Comparison of ENCODE assay signal across 22 cellular contexts in genomic region chr7:158374586-158374985, GRCh38.
DNase-seq lines count a peak whose midpoint lies in the region; TF ChIP-seq lines count a peak whose summit lies in the region.
"Had no signal": no experiment of that assay in that cellular context is flagged by ENCODE, and none has a peak within 500 bp of the region (broad histone marks: within the 10 kb centered on the region; RNA-seq: fewer than 3 reads in every experiment).

No MANE protein-coding gene starts in this region.

- POLR2A ChIA-PET in RWPE1 (lab: Yijun Ruan, JAX; ENCODE audit: low non-redundant PET): no interaction called here

- H3K27ac ChIP-seq in RWPE1: peak overlapping the region; percentile 44
- H3K27ac ChIP-seq in mammary epithelial cell (ENCODE audit: insufficient read depth, low read depth, low read length): no peak overlapping the region
- H3K27ac ChIP-seq in vagina: no peak overlapping the region
- H3K27ac ChIP-seq: BLaER1, thyroid gland, uterus had no signal

- TF ChIP-seq CTCF in RWPE1 (conservative IDR thresholded peaks at IDR 0.05; ENCODE audit: low read depth) (no peak), mammary epithelial cell (conservative IDR thresholded peaks at IDR 0.05 in 1 of 2, IDR thresholded peaks at IDR 0.05 in 1 of 2; ENCODE audit: extremely low read depth in 1 of 2, insufficient read depth in 1 of 2, low read depth in 1 of 2, low read length in 2 of 2) (no peak), vagina (IDR thresholded peaks at IDR 0.05) (no peak)

- no peaks in the 10 kb centered on the region for H3K27me3 ChIP-seq in mammary epithelial cell (ENCODE audit: insufficient read depth, low read length)
- no peaks in the 10 kb centered on the region for H3K27me3 ChIP-seq in vagina
- H3K27me3 ChIP-seq: BLaER1, thyroid gland, uterus had no signal

- H3K36me3 ChIP-seq in mammary epithelial cell (ENCODE audit: insufficient read depth, low read length) (no peaks in the 10 kb centered on the region), vagina (no peaks in the 10 kb centered on the region)
- H3K36me3 ChIP-seq: BLaER1, thyroid gland, uterus had no signal

- no peak overlapping the region for H3K4me2 ChIP-seq in mammary epithelial cell (ENCODE audit: insufficient read depth, low read depth, low read length)
- H3K4me2 ChIP-seq: BLaER1 had no signal

- dilution Hi-C loops in mammary epithelial cell (cut with HindIII; ENCODE audit: low sequenced_read_pairs): no loop called here

- DNase-seq in HT1080 (ENCODE audit: low read depth): peak; percentile 63
- DNase-seq in RWPE1 (ENCODE audit: low spot score): no peak
- DNase-seq in mammary epithelial cell: peak; percentile 3
- DNase-seq in posterior vena cava (ENCODE audit: low spot score): peak; percentile 41
- no peak for DNase-seq in C1 segment of cervical spinal cord (lab: John Stamatoyannopoulos, UW)
- DNase-seq in activated T-cell treated with anti-CD3 and anti-CD28 coated beads, Interleukin-2, amount 50 U/mL, for 48 hours: no peak
- DNase-seq in vagina (ENCODE audit: extremely low spot score in 2 of 2): no peak
- DNase-seq: activated CD4-positive, alpha-beta T cell treated with anti-CD3 and anti-CD28 coated beads, Interleukin-2, amount 10 ng/mL, durations not matched to agents 7 days and 5 days; activated naive CD4-positive, alpha-beta T cell; activated T-cell treated with anti-CD3 and anti-CD28 coated beads, Interleukin-2, amount 50 U/mL, for 24 hours; head of caudate nucleus; kidney; left ventricle myocardium superior; NCI-H2029; NCI-H2227 treated with DMSO at 0.1 percent for 48 hours; right cardiac atrium; SHP77 treated with DMSO at 0.1 percent for 48 hours; stimulated activated CD4-positive, alpha-beta T cell treated with anti-CD3 and anti-CD28 coated beads, Interleukin-1b, Interleukin-23, amount 100 ng/mL, for 48 hours; thyroid gland; uterus had no signal

- TF ChIP-seq POLR2A in vagina (IDR thresholded peaks at IDR 0.05): no peak

- BruUV-seq in mammary epithelial cell (replicated peaks; lab: Mats Ljungman, UMichigan): no TSS peak

- in situ Hi-C loops in mammary epithelial cell (cut with MboI; ENCODE audit: low sequenced_read_pairs in 2 of 2): no loop called here

- no peak overlapping the region for H2AFZ ChIP-seq in mammary epithelial cell (ENCODE audit: low read depth, low read length)

- no peaks in the 10 kb centered on the region for H3K4me1 ChIP-seq in mammary epithelial cell (ENCODE audit: insufficient read depth, low read length)
- H3K4me1 ChIP-seq in vagina: no peaks in the 10 kb centered on the region
- H3K4me1 ChIP-seq: BLaER1, thyroid gland, uterus had no signal

- H3K9me3 ChIP-seq in mammary epithelial cell (replicated peaks; ENCODE audit: insufficient read depth, low read length): peaks cover 21% of the 10 kb centered on the region
- no peaks in the 10 kb centered on the region for H3K9me3 ChIP-seq in vagina
- H3K9me3 ChIP-seq: thyroid gland, uterus had no signal

- H3K9ac ChIP-seq in mammary epithelial cell (ENCODE audit: insufficient read depth, low read length): no peak overlapping the region
- H3K9ac ChIP-seq: BLaER1 had no signal

- H3K4me3 ChIP-seq in mammary epithelial cell (replicated peaks in 1 of 3; ENCODE audit: insufficient read depth in 1 of 3, low read depth in 2 of 3, low read length in 3 of 3) (no peak overlapping the region), vagina (no peak overlapping the region)
- H3K4me3 ChIP-seq: BLaER1, K562, thyroid gland, uterus had no signal

- intact Hi-C loops in mammary epithelial cell (cut with micrococcal nuclease) (no loop called here), posterior vena cava (cut with DNase I) (no loop called here), vagina (cut with DNase I) (no loop called here)

- H3K79me2 ChIP-seq in mammary epithelial cell (ENCODE audit: insufficient read depth, low read length): no peaks in the 10 kb centered on the region

- CTCF ChIA-PET in RWPE1 (lab: Yijun Ruan, JAX): no interaction called here
- CTCF ChIA-PET in mammary epithelial cell (lab: Charles Lee; ENCODE audit: low non-redundant PET): no interaction called here

- H4K20me1 ChIP-seq in mammary epithelial cell (ENCODE audit: insufficient read depth, low read length): no peaks in the 10 kb centered on the region
- H4K20me1 ChIP-seq: BLaER1 had no signal

- WGBS in mammary epithelial cell (ENCODE audit: low coverage, missing lambda C conversion rate): 29% methylated on average over 6 of the region's 6 CpGs

Comparison
In these comparisons a context has a peak if more than half of its experiments do, and no peak if none do; other contexts are left out.
1. DNase-seq: peak in HT1080 (single experiment), mammary epithelial cell (single experiment) and posterior vena cava (single experiment); none in RWPE1 (single experiment), C1 segment of cervical spinal cord (0 of 14), activated T-cell treated with anti-CD3 and anti-CD28 coated beads, Interleukin-2, amount 50 U/mL, for 48 hours (0 of 2) and vagina (0 of 2).